34 cellular contexts compared by ENCODE assay signal in the genomic region with DNA sequence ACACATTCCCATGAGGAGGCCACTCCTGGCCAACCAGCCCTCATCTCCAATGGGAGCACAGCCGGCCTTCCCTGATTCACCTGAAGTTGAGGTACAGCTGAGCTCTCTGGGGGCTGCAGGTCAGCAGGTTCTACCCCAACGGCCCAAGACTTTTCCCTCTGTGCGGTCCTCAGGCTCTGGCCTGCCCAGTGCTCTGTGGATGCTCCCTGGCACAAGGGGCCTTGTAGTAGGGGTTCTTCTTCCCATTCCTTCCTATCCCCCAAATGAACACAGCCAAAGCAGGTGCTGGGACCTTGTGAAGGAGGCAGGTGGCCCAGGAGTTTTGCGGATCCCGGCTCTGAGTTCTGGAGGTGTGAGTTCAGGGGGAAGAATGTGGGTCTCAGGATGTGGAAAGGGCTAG.
"Had no signal": no experiment of that assay in that cellular context is flagged by ENCODE, and none has a peak within 500 bp of the region (broad histone marks: within the 10 kb centered on the region; RNA-seq: fewer than 3 reads in every experiment).

No MANE protein-coding gene starts in this region.

- H3K36me3 ChIP-seq: MG63 had no signal

- DNase-seq: Kasumi-1, MG63, MM.1S, MV-4-11, NCI-H1048, NCI-H1092, NCI-H1092 treated with DMSO at 0.1 percent for 48 hours, NCI-H1105, NCI-H1105 treated with DMSO at 0.1 percent for 48 hours, NCI-H1417, NCI-H1417 treated with DMSO at 0.1 percent for 48 hours, NCI-H1436, NCI-H1436 treated with DMSO at 0.1 percent for 48 hours, NCI-H146, NCI-H1694, NCI-H1694 treated with DMSO at 0.1 percent for 48 hours, NCI-H187, NCI-H187 treated with DMSO at 0.1 percent for 48 hours, NCI-H1930, NCI-H2029, NCI-H2029 treated with DMSO at 0.1 percent for 48 hours, NCI-H2081, NCI-H2081 treated with DMSO at 0.1 percent for 48 hours, NCI-H2107, NCI-H2171, NCI-H2171 treated with DMSO at 0.1 percent for 48 hours, NCI-H2227 treated with DMSO at 0.1 percent for 48 hours, NCI-H226, NCI-H345, NCI-H446, NCI-H446 treated with DMSO at 0.1 percent for 48 hours, NCI-H510A, NCI-H510A treated with DMSO at 0.1 percent for 48 hours, NCI-H524 treated with DMSO at 0.1 percent for 48 hours had no signal

- H3K27me3 ChIP-seq: MG63 had no signal

- H3K4me3 ChIP-seq: MG63 had no signal

- H3K9me3 ChIP-seq: MG63 had no signal
